ENCODE assay signal across 27 cellular contexts in genomic region chr18:73940721-73941120, GRCh38.
"Had no signal": no experiment of that assay in that cellular context is flagged by ENCODE, and none has a peak within 500 bp of the region (broad histone marks: within the 10 kb centered on the region; RNA-seq: fewer than 3 reads in every experiment).

No MANE protein-coding gene starts in this region.

- H3K36me3 ChIP-seq: left ventricle myocardium inferior, neural progenitor cell, neutrophil, stomach, thyroid gland, transverse colon, upper lobe of left lung had no signal

- H3K27me3 ChIP-seq: hepatocyte, neural progenitor cell, neutrophil, stomach, testis, thyroid gland, transverse colon, upper lobe of left lung had no signal

- H3K9ac ChIP-seq: neural progenitor cell, parathyroid adenoma had no signal

- ATAC-seq: natural killer cell; psoas muscle; right cardiac atrium; sciatic nerve; stimulated activated naive B cell treated with anti-CD40 and anti-IgM and Interleukin-4, amounts not matched to agents 10 μg/mL and 1 μg/mL and 100 μg/mL, for 72 hours; stimulated activated naive CD8-positive, alpha-beta T cell treated with anti-CD3 and anti-CD28 coated beads, Interleukin-15, Interleukin-2, amounts not matched to agents 100 U/mL and 50 U/mL, for 24 hours had no signal

- H3K4me1 ChIP-seq: left ventricle myocardium inferior, neural progenitor cell, parathyroid adenoma, psoas muscle, stomach, testis, thyroid gland, transverse colon, upper lobe of left lung had no signal

- H3K9me3 ChIP-seq: left ventricle myocardium inferior, neutrophil, psoas muscle, stomach, testis, thyroid gland, transverse colon, upper lobe of left lung had no signal

- H3K4me3 ChIP-seq: hepatocyte, left ventricle myocardium inferior, lung, neural progenitor cell, psoas muscle, skin epidermis, stomach, testis, thyroid gland, transverse colon, upper lobe of left lung had no signal

- H3K27ac ChIP-seq: hepatocyte, left ventricle myocardium inferior, neural progenitor cell, neutrophil, parathyroid adenoma, psoas muscle, skin epidermis, stomach, testis, thyroid gland, transverse colon, upper lobe of left lung had no signal

- DNase-seq: islet precursor cell; left ventricle myocardium inferior; mesendoderm; naive B cell; natural killer cell; nephron progenitor cell; occipital lobe; psoas muscle; right cardiac atrium; stimulated activated CD4-positive, alpha-beta T cell treated with anti-CD3 and anti-CD28 coated beads, Interleukin-12 subunit alpha, Interleukin-12 subunit beta, amount 100 ng/mL, for 4 hours; stimulated activated CD4-positive, alpha-beta T cell treated with anti-CD3 and anti-CD28 coated beads, Interleukin-15, amount 100 ng/mL, for 24 hours; stimulated activated CD4-positive, alpha-beta T cell treated with anti-CD3 and anti-CD28 coated beads, Interleukin-2, amount 100 ng/mL, for 24 hours; stimulated activated CD4-positive, alpha-beta T cell treated with anti-CD3 and anti-CD28 coated beads, Interleukin-4, amount 100 ng/mL, for 1 hour; stimulated activated naive B cell treated with anti-CD40 and anti-IgM and Interleukin-4, amounts not matched to agents 10 μg/mL and 1 μg/mL and 100 μg/mL, for 72 hours; stimulated activated naive CD8-positive, alpha-beta T cell treated with anti-CD3 and anti-CD28 coated beads, Interleukin-15, Interleukin-2, amounts not matched to agents 100 U/mL and 50 U/mL, for 24 hours; stomach; testis; thyroid gland; transverse colon; upper lobe of left lung had no signal
